In genomic region chr7:12812111-12812510, GRCh38 we compare ENCODE assay signal across 18 cellular contexts.
"Had no signal": no experiment of that assay in that cellular context is flagged by ENCODE, and none has a peak within 500 bp of the region (broad histone marks: within the 10 kb centered on the region; RNA-seq: fewer than 3 reads in every experiment).

No MANE protein-coding gene starts in this region.

- H3K27ac ChIP-seq: coronary artery, dorsolateral prefrontal cortex, esophagus muscularis mucosa, foreskin keratinocyte, gastroesophageal sphincter, heart left ventricle, left lung, lower lobe of right lung had no signal

- ATAC-seq: foreskin keratinocyte; gastroesophageal sphincter; heart left ventricle; left cardiac atrium; left lung; left ventricle myocardium superior; lower lobe of right lung; naive thymus-derived CD4-positive, alpha-beta T cell had no signal

- H3K4me1 Mint-ChIP-seq: memory B cell; naive thymus-derived CD4-positive, alpha-beta T cell had no signal

- H3K27me3 ChIP-seq: dorsolateral prefrontal cortex, esophagus muscularis mucosa, foreskin keratinocyte, gastroesophageal sphincter, heart left ventricle, left lung had no signal

- H3K36me3 ChIP-seq: esophagus muscularis mucosa, gastroesophageal sphincter, heart left ventricle, left lung, lower lobe of right lung had no signal

- H3K36me3 Mint-ChIP-seq: memory B cell; naive thymus-derived CD4-positive, alpha-beta T cell had no signal

- H3K4me1 ChIP-seq: esophagus muscularis mucosa, gastroesophageal sphincter, heart left ventricle, left lung, lower lobe of right lung had no signal

- H3K4me3 ChIP-seq: coronary artery, dorsolateral prefrontal cortex, esophagus muscularis mucosa, gastroesophageal sphincter, heart left ventricle, left lung, lower lobe of right lung had no signal

- H3K27ac Mint-ChIP-seq: memory B cell; naive thymus-derived CD4-positive, alpha-beta T cell had no signal

- H3K27me3 Mint-ChIP-seq: memory B cell had no signal

- H3K4me3 Mint-ChIP-seq: memory B cell; naive thymus-derived CD4-positive, alpha-beta T cell had no signal

- H3K9me3 ChIP-seq: esophagus muscularis mucosa, gastroesophageal sphincter, left lung, lower lobe of right lung had no signal

- DNase-seq: dermis blood vessel endothelial cell; dorsolateral prefrontal cortex; effector CD4-positive, alpha-beta T cell; effector memory CD4-positive, alpha-beta T cell; foreskin keratinocyte; heart left ventricle; hippocampal formation; left cardiac atrium; left lung; left ventricle myocardium superior; lower lobe of right lung; mesendoderm; midbrain; naive thymus-derived CD4-positive, alpha-beta T cell had no signal

- H3K9me3 Mint-ChIP-seq: memory B cell had no signal
